In genomic region chr11:71787824-71788454, GRCh38 we compare ENCODE assay signal across 9 cellular contexts. TPM values are rescaled to one million over a fixed set of nuclear protein-coding genes. Genes with fewer than 3 reads are reported as not detected.
DNase-seq lines count a peak whose midpoint lies in the region; ATAC-seq and TF ChIP-seq lines count a peak whose summit lies in the region.
"Not testable (repeated sequence)": the region's sequence is repeated elsewhere in the genome, so short reads cannot be mapped to it uniquely, and the experiment has no call there.
"Had no signal": no experiment of that assay in that cellular context is flagged by ENCODE, and none has a peak within 500 bp of the region (broad histone marks: within the 10 kb centered on the region; RNA-seq: fewer than 3 reads in every experiment).

No MANE protein-coding gene starts in this region.

- not testable (repeated sequence) for H3K9me3 ChIP-seq in ES-I3 (ENCODE audit: control insufficient read depth, insufficient read depth, low read length); SU-DHL-6 (ENCODE audit: insufficient read depth, low read length); endocrine pancreas (ENCODE audit: control insufficient read depth, low read length); upper lobe of right lung

- intact Hi-C loops in activated naive CD4-positive, alpha-beta T cell treated with anti-CD3 and anti-CD28 coated beads for 36 hours (cut with micrococcal nuclease), result loop anchor here (1.0 kb wide), 4 partner anchors 25 to 435 kb away; partner anchors contain the start of genes LRRC51, NUMA1 and XNDC1N
- intact Hi-C loops in upper lobe of right lung (cut with DNase I), result not testable (repeated sequence)

- peak overlapping the region; percentile 54 for H3K27ac ChIP-seq in SU-DHL-6 (ENCODE audit: low read depth, low read length)
- peak overlapping the region; percentile 86 for H3K27ac ChIP-seq in upper lobe of right lung

- H3K4me2 ChIP-seq in SU-DHL-6 (ENCODE audit: low read depth, low read length, poor library complexity, severe bottlenecking), result peak overlapping the region; percentile 62

- CTCF ChIA-PET in activated naive CD4-positive, alpha-beta T cell treated with anti-CD3 and anti-CD28 coated beads for 36 hours (lab: Charles Lee), result interaction anchor here (0.6 kb wide), 1 partner anchor 154 kb away, joined by 4 read pairs; no protein-coding TSS in a partner anchor

- peak overlapping the region; percentile 72 for H3K9ac ChIP-seq in ES-I3 (ENCODE audit: low read depth, low read length)
- peak overlapping the region; percentile 73 for H3K9ac ChIP-seq in SU-DHL-6 (ENCODE audit: low read length)
- H3K9ac ChIP-seq in endocrine pancreas (ENCODE audit: control insufficient read depth, insufficient read depth, low read length), result peak overlapping the region; percentile 60

- not testable (repeated sequence) for H3K79me2 ChIP-seq in SU-DHL-6 (ENCODE audit: insufficient read depth, low read length)

- H3K4me3 Mint-ChIP-seq in activated naive CD4-positive, alpha-beta T cell treated with anti-CD3 and anti-CD28 coated beads for 36 hours, result peak overlapping the region; percentile 95

- H3K9me2 ChIP-seq in SU-DHL-6 (replicated peaks; ENCODE audit: insufficient read depth, low read length), result not testable (repeated sequence)

- DNase-seq in NCI-H1105 (lab: John Stamatoyannopoulos, UW) (peak; percentile 17), putamen (ENCODE audit: low spot score) (peak; percentile 50)
- peak; percentile 51 for DNase-seq in activated naive CD4-positive, alpha-beta T cell treated with anti-CD3 and anti-CD28 coated beads for 36 hours
- not testable (repeated sequence) for DNase-seq in kidney epithelial cell (ENCODE audit: low read depth); upper lobe of right lung

- H3K36me3 ChIP-seq in ES-I3 (ENCODE audit: insufficient read depth, low read length); SU-DHL-6 (ENCODE audit: low read length); endocrine pancreas (ENCODE audit: control insufficient read depth, insufficient read depth, low read length); kidney epithelial cell (ENCODE audit: control insufficient read depth, insufficient read depth, low read length); upper lobe of right lung: not testable (repeated sequence)

- H2AFZ ChIP-seq in SU-DHL-6 (ENCODE audit: low read depth, low read length, severe bottlenecking), result peak overlapping the region; percentile 71

- not testable (repeated sequence) for H3K9me3 Mint-ChIP-seq in activated naive CD4-positive, alpha-beta T cell treated with anti-CD3 and anti-CD28 coated beads for 36 hours

- ATAC-seq in upper lobe of right lung, result not testable (repeated sequence)

- peak overlapping the region; percentile 96 for H3K27ac Mint-ChIP-seq in activated naive CD4-positive, alpha-beta T cell treated with anti-CD3 and anti-CD28 coated beads for 36 hours

- not testable (repeated sequence) for H3F3A ChIP-seq in SU-DHL-6 (ENCODE audit: insufficient read depth)

- TF ChIP-seq CTCF in SU-DHL-6 (IDR thresholded peaks at IDR 0.05; ENCODE audit: insufficient read depth, low read length, poor library complexity, severe bottlenecking); kidney epithelial cell (IDR thresholded peaks at IDR 0.05; ENCODE audit: insufficient read depth, low read length, poor library complexity, severe bottlenecking); upper lobe of right lung (IDR thresholded peaks at IDR 0.05): not testable (repeated sequence)

- H3K27me3 ChIP-seq in SU-DHL-6 (ENCODE audit: low read length); endocrine pancreas (ENCODE audit: control insufficient read depth, insufficient read depth, low read length); kidney epithelial cell (ENCODE audit: control insufficient read depth, insufficient read depth, low read length); upper lobe of right lung: not testable (repeated sequence)

- H3K4me1 Mint-ChIP-seq in activated naive CD4-positive, alpha-beta T cell treated with anti-CD3 and anti-CD28 coated beads for 36 hours (ENCODE audit: low read depth), result peaks cover 22% of the 10 kb centered on the region

- not testable (repeated sequence) for H4K20me1 ChIP-seq in SU-DHL-6 (ENCODE audit: low read depth, low read length)

- H3K4me3 ChIP-seq in SU-DHL-6 (ENCODE audit: insufficient read depth, low read length, poor library complexity, severe bottlenecking) (peak overlapping the region; percentile 67), kidney epithelial cell (ENCODE audit: low read depth, low read length) (peak overlapping the region; percentile 89), upper lobe of right lung (peak overlapping the region; percentile 66)
- not testable (repeated sequence) for H3K4me3 ChIP-seq in endocrine pancreas (ENCODE audit: control insufficient read depth, insufficient read depth, low read length)

- not testable (repeated sequence) for H3K36me3 Mint-ChIP-seq in activated naive CD4-positive, alpha-beta T cell treated with anti-CD3 and anti-CD28 coated beads for 36 hours (ENCODE audit: low read depth)

- H3K27me3 Mint-ChIP-seq in activated naive CD4-positive, alpha-beta T cell treated with anti-CD3 and anti-CD28 coated beads for 36 hours (ENCODE audit: low read depth), result not testable (repeated sequence)

- not testable (repeated sequence) for H3K4me1 ChIP-seq in ES-I3 (ENCODE audit: insufficient read depth, low read length); endocrine pancreas (ENCODE audit: control insufficient read depth, insufficient read depth, low read length); upper lobe of right lung

RNA-seq across cellular contexts. Expression of gene DEFB108B, which starts 45.1 kb away (rescaled TPM):
- total RNA-seq in activated naive CD4-positive, alpha-beta T cell treated with anti-CD3 and anti-CD28 coated beads for 36 hours, result not detected
- not detected in 2 replicates for total RNA-seq in kidney epithelial cell
- total RNA-seq in upper lobe of right lung, result not detected
- total RNA-seq: T-helper 1 cell treated with Interleukin-12 subunit alpha and Interleukin-12 subunit beta and Interleukin-4 antibody, amounts not matched to agents 30 ng/mL and 1 ng/mL, for 36 hours had no signal
